Comparison of ENCODE assay signal across 11 cellular contexts in the genomic region with DNA sequence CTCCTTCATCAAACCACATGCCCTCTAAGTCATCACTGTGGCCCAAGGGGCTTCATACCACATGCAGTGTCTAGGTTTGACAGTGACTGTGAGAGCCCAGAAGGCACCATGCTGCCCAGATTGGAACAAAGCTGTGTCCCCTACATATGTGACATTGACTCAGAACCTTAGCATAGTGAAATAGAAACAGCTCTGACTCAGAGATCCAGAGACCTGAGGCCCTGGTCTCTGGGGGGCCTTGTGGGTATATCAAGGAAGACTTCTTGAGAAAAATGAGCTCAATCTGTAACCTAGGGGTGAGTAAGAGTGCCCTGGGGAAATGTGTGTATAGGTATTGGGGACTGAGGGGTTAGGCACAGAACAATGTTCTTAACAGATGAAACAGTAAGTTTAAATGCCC. TPM values are rescaled to one million over a fixed set of nuclear protein-coding genes. Genes with fewer than 3 reads are reported as not detected.
A peak's percentile ranks its signal among the peaks of the same experiment; 100 is the strongest.
DNase-seq lines count a peak whose midpoint lies in the region; ATAC-seq and TF ChIP-seq lines count a peak whose summit lies in the region.
"Had no signal": no experiment of that assay in that cellular context is flagged by ENCODE, and none has a peak within 500 bp of the region (broad histone marks: within the 10 kb centered on the region; RNA-seq: fewer than 3 reads in every experiment).

No MANE protein-coding gene starts in this region.

- no peak overlapping the region for H3K4me3 ChIP-seq in Karpas-422 (ENCODE audit: low read length)

- peaks cover 6% of the 10 kb centered on the region; the same call in 1 of the 2 replicates for H3K9me3 ChIP-seq in Karpas-422 (ENCODE audit: low read length)

- H3K9ac ChIP-seq in Karpas-422 (ENCODE audit: low read length), result no peak overlapping the region

- H3K4me1 ChIP-seq in Karpas-422 (ENCODE audit: low read length), result no peaks in the 10 kb centered on the region

- DNase-seq in stimulated activated CD4-positive, alpha-beta T cell treated with anti-CD3 and anti-CD28 coated beads, Interleukin-15, amount 100 ng/mL, for 24 hours, result peak; percentile 46
- DNase-seq in stimulated activated CD4-positive, alpha-beta T cell treated with anti-CD3 and anti-CD28 coated beads, Interleukin-12 subunit alpha, Interleukin-12 subunit beta, amount 100 ng/mL, for 4 hours, result no peak
- DNase-seq in nephron progenitor cell, result no peak
- no peak for DNase-seq in Karpas-422
- DNase-seq in RPMI8226, result no peak
- DNase-seq in HuH-7 (ENCODE audit: low spot score), result no peak
- DNase-seq: GDM1, NCI-H1417 treated with DMSO at 0.1 percent for 48 hours had no signal

- no peaks in the 10 kb centered on the region for H3K36me3 ChIP-seq in Karpas-422 (ENCODE audit: insufficient read depth, low read length)

- H3K9me2 ChIP-seq in Karpas-422 (replicated peaks; ENCODE audit: insufficient read depth, low read length), result no peaks in the 10 kb centered on the region

- no peak for TF ChIP-seq CTCF in nephron progenitor cell (IDR thresholded peaks at IDR 0.05)

- peaks cover 8% of the 10 kb centered on the region for H3K36me3 Mint-ChIP-seq in nephron progenitor cell (ENCODE audit: low read depth)

- H3K79me2 ChIP-seq in Karpas-422 (ENCODE audit: low read length), result no peaks in the 10 kb centered on the region

- H3K4me3 Mint-ChIP-seq in nephron progenitor cell, result no peak overlapping the region
- H3K4me3 Mint-ChIP-seq: T-helper 1 cell treated with Interleukin-12 subunit alpha and Interleukin-12 subunit beta and Interleukin-4 antibody, amounts not matched to agents 30 μg/mL and 1 μg/mL, for 36 hours had no signal

- H3K27ac ChIP-seq in Karpas-422 (ENCODE audit: low read length), result no peak overlapping the region

- H3K27me3 ChIP-seq in Karpas-422 (ENCODE audit: low read length), result no peaks in the 10 kb centered on the region

- H4K20me1 ChIP-seq in Karpas-422 (ENCODE audit: insufficient read depth, low read depth, low read length), result no peaks in the 10 kb centered on the region

- no peak overlapping the region for H2AFZ ChIP-seq in Karpas-422 (ENCODE audit: low read length)

- ATAC-seq in HG02623 (IDR thresholded peaks at IDR 0.05; ENCODE audit: unreplicated experiment) (peak; percentile 83), HG03460 (IDR thresholded peaks at IDR 0.05; ENCODE audit: unreplicated experiment) (peak; percentile 95)

- H3K4me2 ChIP-seq in Karpas-422 (ENCODE audit: low read depth, low read length, poor library complexity, severe bottlenecking), result no peak overlapping the region

- H3K9me3 Mint-ChIP-seq in nephron progenitor cell, result peaks cover 20% of the 10 kb centered on the region

- no peak overlapping the region for H3K27ac Mint-ChIP-seq in nephron progenitor cell
- H3K27ac Mint-ChIP-seq: T-helper 1 cell treated with Interleukin-12 subunit alpha and Interleukin-12 subunit beta and Interleukin-4 antibody, amounts not matched to agents 30 μg/mL and 1 μg/mL, for 36 hours had no signal

- peaks cover 22% of the 10 kb centered on the region for H3K4me1 Mint-ChIP-seq in nephron progenitor cell

- peaks cover 27% of the 10 kb centered on the region for H3K27me3 Mint-ChIP-seq in nephron progenitor cell (ENCODE audit: low read depth, poor library complexity)

RNA-seq across cellular contexts. Expression of a gene that starts 7.1 kb away (rescaled TPM):
- total RNA-seq in Karpas-422 (2014; rRNA removed; shearing (Covaris generic); ENCODE audit: low replicate concordance), result not detected in 2 replicates
